ENCODE assay signal across 7 cellular contexts in genomic region chr4:146350114-146350513, GRCh38.
DNase-seq lines count a peak whose midpoint lies in the region; ATAC-seq and TF ChIP-seq lines count a peak whose summit lies in the region.
"Not testable (repeated sequence)": the region's sequence is repeated elsewhere in the genome, so short reads cannot be mapped to it uniquely, and the experiment has no call there.

No MANE protein-coding gene starts in this region.

- H3K9ac ChIP-seq in ES-I3 (ENCODE audit: low read depth, low read length): peak overlapping the region; percentile 48
- peak overlapping the region; percentile 74 for H3K9ac ChIP-seq in HUES6 (ENCODE audit: low read length)
- not testable (repeated sequence) for H3K9ac ChIP-seq in iPS-20b (ENCODE audit: low read depth, low read length)

- H3K36me3 ChIP-seq in ES-I3 (ENCODE audit: insufficient read depth, low read length); HUES6 (ENCODE audit: control insufficient read depth, insufficient read depth, low read length); iPS-20b (ENCODE audit: insufficient read depth, low read depth, low read length): not testable (repeated sequence)

- H3K4me3 ChIP-seq in HUES6 (ENCODE audit: low read depth, low read length) (peak overlapping the region; percentile 55), iPS-20b (ENCODE audit: low read length) (peak overlapping the region; percentile 36; the same call in 1 of the 2 replicates)

- not testable (repeated sequence) for H3K27ac ChIP-seq in HUES6 (ENCODE audit: low read depth, low read length); iPS-20b (ENCODE audit: low read length)
- peak overlapping the region; percentile 39 for H3K27ac ChIP-seq in foreskin keratinocyte

- peaks cover 10% of the 10 kb centered on the region for H3K4me1 Mint-ChIP-seq in T-helper 1 cell treated with Interleukin-12 subunit alpha and Interleukin-12 subunit beta and Interleukin-4 antibody, amounts not matched to agents 30 μg/mL and 1 μg/mL, for 36 hours (ENCODE audit: low read depth)
- not testable (repeated sequence) for H3K4me1 Mint-ChIP-seq in MCF 10A (ENCODE audit: insufficient read depth, unreplicated experiment); osteocyte (ENCODE audit: unreplicated experiment)

- H3K4me1 ChIP-seq in ES-I3 (ENCODE audit: insufficient read depth, low read length); HUES6 (ENCODE audit: control insufficient read depth, insufficient read depth, low read length); foreskin keratinocyte; iPS-20b (ENCODE audit: insufficient read depth, low read length): not testable (repeated sequence)

- peak; percentile 11 for ATAC-seq in foreskin keratinocyte

- BruUV-seq in MCF 10A (replicated peaks; lab: Mats Ljungman, UMichigan): not testable (repeated sequence)

- not testable (repeated sequence) for H3K27ac Mint-ChIP-seq in T-helper 1 cell treated with Interleukin-12 subunit alpha and Interleukin-12 subunit beta and Interleukin-4 antibody, amounts not matched to agents 30 μg/mL and 1 μg/mL, for 36 hours; MCF 10A (ENCODE audit: low read depth, unreplicated experiment); osteocyte (ENCODE audit: unreplicated experiment)

- POLR2A ChIA-PET in MCF 10A (lab: Yijun Ruan, JAX): not testable (repeated sequence)

- DNase-seq in MCF 10A (ENCODE audit: unreplicated experiment); foreskin keratinocyte; osteocyte (ENCODE audit: extremely low spot score, unreplicated experiment): not testable (repeated sequence)

- TF ChIP-seq CTCF in MCF 10A (IDR thresholded peaks at IDR 0.05; ENCODE audit: unreplicated experiment); foreskin keratinocyte (conservative IDR thresholded peaks at IDR 0.05); osteocyte (IDR thresholded peaks at IDR 0.05): not testable (repeated sequence)

- not testable (repeated sequence) for H3K27me3 Mint-ChIP-seq in T-helper 1 cell treated with Interleukin-12 subunit alpha and Interleukin-12 subunit beta and Interleukin-4 antibody, amounts not matched to agents 30 μg/mL and 1 μg/mL, for 36 hours (ENCODE audit: low read depth); MCF 10A (ENCODE audit: insufficient read depth, unreplicated experiment); osteocyte (ENCODE audit: unreplicated experiment)

- H3K9me3 ChIP-seq in ES-I3 (ENCODE audit: control insufficient read depth, insufficient read depth, low read length); HUES6 (ENCODE audit: control insufficient read depth, insufficient read depth, low read depth, low read length); iPS-20b (ENCODE audit: insufficient read depth, low read depth, low read length): not testable (repeated sequence)

- not testable (repeated sequence) for H3K27me3 ChIP-seq in HUES6 (ENCODE audit: control insufficient read depth, insufficient read depth, low read length); foreskin keratinocyte; iPS-20b (ENCODE audit: insufficient read depth, low read length)

- H3K36me3 Mint-ChIP-seq in T-helper 1 cell treated with Interleukin-12 subunit alpha and Interleukin-12 subunit beta and Interleukin-4 antibody, amounts not matched to agents 30 μg/mL and 1 μg/mL, for 36 hours (ENCODE audit: low read depth); MCF 10A (ENCODE audit: insufficient read depth, unreplicated experiment); osteocyte (ENCODE audit: unreplicated experiment): not testable (repeated sequence)

- not testable (repeated sequence) for H3K9me3 Mint-ChIP-seq in T-helper 1 cell treated with Interleukin-12 subunit alpha and Interleukin-12 subunit beta and Interleukin-4 antibody, amounts not matched to agents 30 μg/mL and 1 μg/mL, for 36 hours; MCF 10A (ENCODE audit: unreplicated experiment); osteocyte (ENCODE audit: unreplicated experiment)

- intact Hi-C loops in MCF 10A (cut with micrococcal nuclease): not testable (repeated sequence)

- peak overlapping the region; percentile 40 for H3K4me3 Mint-ChIP-seq in T-helper 1 cell treated with Interleukin-12 subunit alpha and Interleukin-12 subunit beta and Interleukin-4 antibody, amounts not matched to agents 30 μg/mL and 1 μg/mL, for 36 hours
- peak overlapping the region; percentile 48 for H3K4me3 Mint-ChIP-seq in MCF 10A (ENCODE audit: unreplicated experiment)
- peak overlapping the region; percentile 63 for H3K4me3 Mint-ChIP-seq in osteocyte (ENCODE audit: unreplicated experiment)

- CTCF ChIA-PET in MCF 10A (lab: Yijun Ruan, JAX): not testable (repeated sequence)
